Comparison of ENCODE assay signal across 16 cellular contexts in genomic region chr9:135017916-135018915, GRCh38.
"Had no signal": no experiment of that assay in that cellular context is flagged by ENCODE, and none has a peak within 500 bp of the region (broad histone marks: within the 10 kb centered on the region; RNA-seq: fewer than 3 reads in every experiment).

No MANE protein-coding gene starts in this region.

- H3K36me3 ChIP-seq: ascending aorta, left lung, WERI-Rb-1 had no signal

- ATAC-seq: left lung had no signal

- H3K27ac ChIP-seq: ascending aorta, left lung, testis, WERI-Rb-1 had no signal

- FAIRE-seq: frontal cortex, keratinocyte had no signal

- H3K36me3 Mint-ChIP-seq: activated naive CD4-positive, alpha-beta T cell treated with anti-CD3 and anti-CD28 coated beads, Interleukin-2, amount 10 ng/mL, durations not matched to agents 7 days and 5 days; mesothelial cell of epicardium had no signal

- H3K9me3 Mint-ChIP-seq: activated naive CD4-positive, alpha-beta T cell treated with anti-CD3 and anti-CD28 coated beads, Interleukin-2, amount 10 ng/mL, durations not matched to agents 7 days and 5 days; activated T-helper 2 cell treated with anti-CD3 and anti-CD28 coated beads, Interferon-gamma antibody, Interleukin-2, Interleukin-4, amounts not matched to agents 10 μg/mL and 5 μg/mL and 100 μg/mL, durations not matched to agents 14 hours and 24 hours and 36 hours; mesothelial cell of epicardium had no signal

- H3K4me1 Mint-ChIP-seq: activated naive CD4-positive, alpha-beta T cell treated with anti-CD3 and anti-CD28 coated beads, Interleukin-2, amount 10 ng/mL, durations not matched to agents 7 days and 5 days had no signal

- H3K4me3 Mint-ChIP-seq: activated naive CD4-positive, alpha-beta T cell treated with anti-CD3 and anti-CD28 coated beads, Interleukin-2, amount 10 ng/mL, durations not matched to agents 7 days and 5 days; mesothelial cell of epicardium; nephron; type B pancreatic cell had no signal

- H3K4me1 ChIP-seq: ascending aorta, left lung, testis had no signal

- H3K27me3 ChIP-seq: ascending aorta, testis had no signal

- DNase-seq: activated naive CD4-positive, alpha-beta T cell treated with anti-CD3 and anti-CD28 coated beads, Interleukin-2, amount 10 ng/mL, durations not matched to agents 7 days and 5 days; activated T-cell treated with anti-CD3 and anti-CD28 coated beads for 4 hours; effector CD4-positive, alpha-beta T cell; nucleus accumbens; retina; SW 1271; testis; WERI-Rb-1 had no signal

- H3K4me3 ChIP-seq: ascending aorta, left lung, testis had no signal

- H3K27ac Mint-ChIP-seq: activated naive CD4-positive, alpha-beta T cell treated with anti-CD3 and anti-CD28 coated beads, Interleukin-2, amount 10 ng/mL, durations not matched to agents 7 days and 5 days; activated T-helper 2 cell treated with anti-CD3 and anti-CD28 coated beads, Interferon-gamma antibody, Interleukin-2, Interleukin-4, amounts not matched to agents 10 μg/mL and 5 μg/mL and 100 μg/mL, durations not matched to agents 14 hours and 24 hours and 36 hours; mesothelial cell of epicardium; nephron; type B pancreatic cell had no signal

- H3K9me3 ChIP-seq: ascending aorta, left lung, testis had no signal

- H3K27me3 Mint-ChIP-seq: activated naive CD4-positive, alpha-beta T cell treated with anti-CD3 and anti-CD28 coated beads, Interleukin-2, amount 10 ng/mL, durations not matched to agents 7 days and 5 days had no signal
